In the genomic region with DNA sequence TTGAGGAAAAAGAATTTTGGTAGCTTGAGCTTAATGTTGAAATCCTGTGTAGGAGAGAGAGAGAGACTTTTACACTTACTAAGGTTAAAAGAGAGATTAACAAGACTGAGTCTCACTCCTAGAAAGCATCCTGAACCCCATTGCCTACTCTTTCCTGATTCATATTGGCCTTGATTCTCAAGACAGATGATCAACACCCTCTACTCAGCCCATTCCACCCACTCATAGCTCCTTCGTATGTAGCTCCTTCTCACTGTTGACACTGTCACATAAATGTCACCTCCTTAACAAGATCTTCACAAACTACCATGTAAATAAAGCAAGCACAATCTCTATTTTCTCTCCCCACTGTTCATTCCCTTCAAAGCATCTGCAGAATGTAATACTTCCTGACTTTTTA, we compare ENCODE assay signal across 9 cellular contexts.
"Had no signal": no experiment of that assay in that cellular context is flagged by ENCODE, and none has a peak within 500 bp of the region (broad histone marks: within the 10 kb centered on the region; RNA-seq: fewer than 3 reads in every experiment).

No MANE protein-coding gene starts in this region.

- H3K36me3 ChIP-seq: HAP-1 had no signal

- H3K4me1 ChIP-seq: HAP-1 had no signal

- H3K4me3 Mint-ChIP-seq: HFFc6, IgD-negative memory B cell had no signal

- DNase-seq: GM23248, GOT3, H7, HFFc6 had no signal

- H3K4me3 ChIP-seq: GM23248, HAP-1 had no signal

- H3K4me1 Mint-ChIP-seq: IgD-negative memory B cell had no signal

- ATAC-seq: HCT116, HepG2 had no signal

- H3K9ac ChIP-seq: GM23248 had no signal

- H3K36me3 Mint-ChIP-seq: IgD-negative memory B cell had no signal

- H3K27ac ChIP-seq: GM23248, HL-60 had no signal

- H3K27ac Mint-ChIP-seq: HFFc6, IgD-negative memory B cell had no signal

- H3K27me3 Mint-ChIP-seq: IgD-negative memory B cell had no signal

- H3K9me3 ChIP-seq: HAP-1 had no signal
